ENCODE assay signal across 21 cellular contexts in the genomic region with DNA sequence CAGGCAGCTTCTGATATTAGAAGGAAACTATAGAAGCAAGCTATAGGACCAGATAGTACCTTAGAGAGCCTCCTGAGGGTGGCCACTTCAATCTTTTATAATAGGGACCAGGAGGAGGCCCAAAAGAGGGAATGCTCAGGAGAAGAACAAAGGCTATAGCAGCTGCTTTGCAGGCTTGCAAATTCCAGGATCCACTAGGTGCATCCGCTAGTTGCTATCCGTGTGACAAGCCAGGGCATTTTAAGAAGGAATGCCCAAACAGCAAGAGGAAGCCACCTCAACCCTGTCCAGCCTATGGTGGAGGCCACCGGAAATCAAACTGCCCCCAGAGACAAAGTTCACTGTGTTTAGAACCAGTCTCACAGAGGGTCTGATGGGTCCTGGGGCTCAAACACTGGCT.
"Had no signal": no experiment of that assay in that cellular context is flagged by ENCODE, and none has a peak within 500 bp of the region (broad histone marks: within the 10 kb centered on the region; RNA-seq: fewer than 3 reads in every experiment).

No MANE protein-coding gene starts in this region.

- H3K9ac ChIP-seq: parathyroid adenoma had no signal

- H2AFZ ChIP-seq: hepatocyte, parathyroid adenoma had no signal

- H3K27ac ChIP-seq: esophagus squamous epithelium, hepatocyte, left lung, lower lobe of right lung, parathyroid adenoma, psoas muscle, right lobe of liver, suprapubic skin, thyroid gland had no signal

- ATAC-seq: effector memory CD8-positive, alpha-beta T cell; left lung; lower lobe of right lung; natural killer cell treated with Interleukin-12 subunit alpha and Interleukin-12 subunit beta and Interleukin-15 and Interleukin-18, amount 100 ng/mL, for 72 hours; psoas muscle; right lobe of liver; stimulated activated effector memory CD8-positive, alpha-beta T cell treated with anti-CD3 and anti-CD28 coated beads, Interleukin-12 subunit alpha, Interleukin-12 subunit beta, amount 100 ng/mL, for 72 hours; stimulated activated naive CD8-positive, alpha-beta T cell treated with anti-CD3 and anti-CD28 coated beads, Interleukin-15, Interleukin-2, amounts not matched to agents 100 U/mL and 50 U/mL, for 24 hours had no signal

- H3K9me3 ChIP-seq: esophagus squamous epithelium, left lung, lower lobe of right lung, psoas muscle, right lobe of liver, suprapubic skin, thyroid gland had no signal

- H3K4me3 ChIP-seq: esophagus squamous epithelium, hepatocyte, left lung, lower lobe of right lung, psoas muscle, right lobe of liver, suprapubic skin, thyroid gland had no signal

- H3K4me1 ChIP-seq: esophagus squamous epithelium, left lung, lower lobe of right lung, parathyroid adenoma, psoas muscle, right lobe of liver, suprapubic skin, thyroid gland had no signal

- FAIRE-seq: keratinocyte, urothelium cell line had no signal

- H3K27me3 ChIP-seq: esophagus squamous epithelium, hepatocyte, left lung, right lobe of liver, suprapubic skin, thyroid gland had no signal

- H3K36me3 ChIP-seq: esophagus squamous epithelium, left lung, lower lobe of right lung, right lobe of liver, suprapubic skin, thyroid gland had no signal

- DNase-seq: effector memory CD8-positive, alpha-beta T cell; esophagus squamous epithelium; foreskin fibroblast; head of caudate nucleus; left lung; lower lobe of right lung; midbrain; psoas muscle; retina; right lobe of liver; stimulated activated CD4-positive, alpha-beta T cell treated with anti-CD3 and anti-CD28 coated beads, Interleukin-4, amount 100 ng/mL, for 1 hour; stimulated activated CD8-positive, alpha-beta memory T cell treated with anti-CD3 and anti-CD28 coated beads, Interleukin-4, amount 100 ng/mL, for 48 hours; stimulated activated naive CD8-positive, alpha-beta T cell treated with anti-CD3 and anti-CD28 coated beads, Interleukin-15, Interleukin-2, amounts not matched to agents 100 U/mL and 50 U/mL, for 24 hours; thyroid gland had no signal

- H3K4me2 ChIP-seq: hepatocyte had no signal

- H3K79me2 ChIP-seq: hepatocyte, parathyroid adenoma had no signal
